15 cellular contexts compared by ENCODE assay signal in the genomic region with DNA sequence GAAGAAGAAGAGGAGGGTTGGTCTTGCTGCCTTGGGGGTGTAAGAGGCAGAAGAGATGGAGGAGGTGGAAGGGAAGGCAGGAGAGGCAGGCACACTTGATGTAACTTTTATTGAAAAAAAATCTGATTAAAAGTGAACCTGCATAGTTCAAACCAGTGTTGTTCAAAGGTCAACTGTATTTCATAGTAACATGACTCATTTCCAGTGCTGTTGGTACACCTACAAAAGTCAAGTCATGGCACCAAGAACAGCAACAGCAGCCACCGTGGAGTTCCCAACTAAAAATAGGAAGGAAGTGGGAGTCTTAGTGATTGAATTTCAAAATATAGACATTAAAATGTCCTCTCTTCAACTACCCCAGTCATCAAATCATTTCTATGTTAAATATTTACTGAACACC.
DNase-seq lines count a peak whose midpoint lies in the region; ATAC-seq and TF ChIP-seq lines count a peak whose summit lies in the region.
"Had no signal": no experiment of that assay in that cellular context is flagged by ENCODE, and none has a peak within 500 bp of the region (broad histone marks: within the 10 kb centered on the region; RNA-seq: fewer than 3 reads in every experiment).

No MANE protein-coding gene starts in this region.

- H3K4me3 ChIP-seq in HCT116 (replicated peaks in 1 of 2; ENCODE audit: low read depth in 1 of 2, low read length in 2 of 2), result 0 out of 4 replicates have a peak overlapping the region, but pooled peaks of 1 of the 2 experiments have one; percentile 3
- H3K4me3 ChIP-seq: cardiac muscle cell had no signal

- no peaks in the 10 kb centered on the region for H3K79me2 ChIP-seq in HCT116 (ENCODE audit: insufficient read depth, low read length)

- H4K20me1 ChIP-seq in HCT116 (ENCODE audit: insufficient read depth), result no peaks in the 10 kb centered on the region

- H3K9me3 Mint-ChIP-seq in osteocyte (ENCODE audit: unreplicated experiment), result peaks cover 4% of the 10 kb centered on the region
- peaks cover 0 to 11% (median 0%) of the 10 kb centered on the region in 6 donors for H3K9me3 Mint-ChIP-seq in immature natural killer cell

- TF ChIP-seq POLR2A in HCT116 (IDR thresholded peaks at IDR 0.05; ENCODE audit: borderline replicate concordance, extremely low read depth, insufficient read depth, insufficient read length) (no peak), GM18505 (IDR thresholded peaks at IDR 0.05; ENCODE audit: borderline replicate concordance, extremely low read depth, insufficient read depth, insufficient read length) (no peak)

- no peaks in the 10 kb centered on the region for H3K36me3 ChIP-seq in HCT116 (ENCODE audit: control insufficient read depth in 1 of 2, insufficient read depth in 2 of 2, low read length in 2 of 2)

- H3K4me3 Mint-ChIP-seq in osteocyte (ENCODE audit: unreplicated experiment), result no peak overlapping the region
- no peak overlapping the region for H3K4me3 Mint-ChIP-seq in immature natural killer cell

- H3K27ac Mint-ChIP-seq in osteocyte (ENCODE audit: unreplicated experiment), result peak overlapping the region; percentile 90
- H3K27ac Mint-ChIP-seq in immature natural killer cell, result no peak overlapping the region

- RAD21 ChIA-PET in HCT116 (lab: Charles Lee; ENCODE audit: low non-redundant PET in 1 of 2, low total read pairs in 2 of 2, uncharacterized antibody in 2 of 2, unreplicated experiment in 2 of 2), result no interaction called here

- TF ChIP-seq RAD21 in HCT116 (IDR thresholded peaks at IDR 0.05; ENCODE audit: low read depth), result no peak

- H3K9me2 ChIP-seq in HCT116 (ENCODE audit: insufficient read depth), result peaks cover 3% of the 10 kb centered on the region; the same call in 1 of the 2 replicates

- peaks cover 15 to 27% of the 10 kb centered on the region in 2 experiments; a peak in 3 of 4 replicates for H3K4me1 ChIP-seq in HCT116 (ENCODE audit: control insufficient read depth in 1 of 2, insufficient read depth in 2 of 2, low read length in 2 of 2)

- BruUV-seq in HCT116 (replicated peaks; lab: Mats Ljungman, UMichigan), result no TSS peak

- H3K36me3 Mint-ChIP-seq in osteocyte (ENCODE audit: unreplicated experiment) (no peaks in the 10 kb centered on the region), immature natural killer cell (no peaks in the 10 kb centered on the region)

- H2AFZ ChIP-seq in HCT116 (ENCODE audit: low read depth, low read length, poor library complexity, severe bottlenecking), result peak overlapping the region; percentile 44

- intact Hi-C loops in HCT116 (cut with micrococcal nuclease), result no loop called here

- H3K27ac ChIP-seq in HCT116 (ENCODE audit: low read depth, low read length), result no peak overlapping the region
- H3K27ac ChIP-seq: C4-2B, cardiac muscle cell had no signal

- CTCF ChIA-PET in HCT116 (lab: Charles Lee), result no interaction called here

- peak; percentile 1 for DNase-seq in Daoy (ENCODE audit: low read depth)
- no peak for DNase-seq in HCT116 (ENCODE audit: low read depth, low spot score)
- DNase-seq in amniotic epithelial cell (ENCODE audit: low read depth), result peak; percentile 36
- no peak for DNase-seq in osteocyte (ENCODE audit: extremely low spot score, unreplicated experiment)
- DNase-seq in immature natural killer cell, result no peak
- DNase-seq: H7; Karpas-422; NCI-H2029; NCI-H69; Right ventricle myocardium superior; stimulated activated CD4-positive, alpha-beta T cell treated with anti-CD3 and anti-CD28 coated beads, Interleukin-4, amount 100 ng/mL, for 1 hour had no signal

- no peak for TF ChIP-seq CTCF in HCT116 (IDR thresholded peaks at IDR 0.05 in 2 of 3, conservative IDR thresholded peaks at IDR 0.05 in 1 of 3; ENCODE audit: borderline replicate concordance in 1 of 3, insufficient read depth in 1 of 3, low read depth in 2 of 3, low read length in 2 of 3)
- no peak for TF ChIP-seq CTCF in osteocyte (IDR thresholded peaks at IDR 0.05)

- peaks cover 54% of the 10 kb centered on the region for H3K4me1 Mint-ChIP-seq in osteocyte (ENCODE audit: unreplicated experiment)
- H3K4me1 Mint-ChIP-seq in immature natural killer cell, result peaks cover 8 to 14% of the 10 kb centered on the region in 2 donors

- H3K27me3 Mint-ChIP-seq in osteocyte (ENCODE audit: unreplicated experiment), result no peaks in the 10 kb centered on the region
- peaks cover 0 to 5% (median 3%) of the 10 kb centered on the region in 3 donors for H3K27me3 Mint-ChIP-seq in immature natural killer cell (ENCODE audit: low read depth in 3 of 3)

- no peaks in the 10 kb centered on the region for H3K9me3 ChIP-seq in HCT116 (ENCODE audit: control insufficient read depth in 1 of 2, insufficient read depth in 1 of 2, low read depth in 1 of 2, low read length in 2 of 2)

- no peak overlapping the region for H3K9ac ChIP-seq in HCT116 (ENCODE audit: low read length)

- POLR2A ChIA-PET in HCT116 (lab: Charles Lee), result no interaction called here

- H3K4me2 ChIP-seq in HCT116 (ENCODE audit: low read length), result peak overlapping the region; percentile 42

- H3K27me3 ChIP-seq in HCT116 (ENCODE audit: insufficient read depth, low read length), result no peaks in the 10 kb centered on the region
- H3K27me3 ChIP-seq: cardiac muscle cell had no signal

- no peak for ATAC-seq in HCT116
- ATAC-seq in GM18519 (IDR thresholded peaks at IDR 0.05; ENCODE audit: low FRiP score, unreplicated experiment), result no peak
- no peak for ATAC-seq in GM18505 (IDR thresholded peaks at IDR 0.05; ENCODE audit: unreplicated experiment)

TF ChIP-seq in HCT116, 20 proteins besides CTCF, POLR2A, EP300 and RAD21:
- peak; percentile 22; the same call in 1 of the 2 replicates for TF ChIP-seq FOSL1 (IDR thresholded peaks at IDR 0.05; ENCODE audit: low read depth)
- TF ChIP-seq EZH2phosphoT487 (IDR thresholded peaks at IDR 0.05; ENCODE audit: borderline replicate concordance), result no peak

Comparison
In these comparisons a context has a peak if more than half of its experiments do, and no peak if none do; other contexts are left out.
1. DNase-seq: peak in Daoy (single experiment) and amniotic epithelial cell (single experiment); none in HCT116 (single experiment), osteocyte (single experiment) and immature natural killer cell (0 of 3).